22 cellular contexts compared by ENCODE assay signal in the genomic region with DNA sequence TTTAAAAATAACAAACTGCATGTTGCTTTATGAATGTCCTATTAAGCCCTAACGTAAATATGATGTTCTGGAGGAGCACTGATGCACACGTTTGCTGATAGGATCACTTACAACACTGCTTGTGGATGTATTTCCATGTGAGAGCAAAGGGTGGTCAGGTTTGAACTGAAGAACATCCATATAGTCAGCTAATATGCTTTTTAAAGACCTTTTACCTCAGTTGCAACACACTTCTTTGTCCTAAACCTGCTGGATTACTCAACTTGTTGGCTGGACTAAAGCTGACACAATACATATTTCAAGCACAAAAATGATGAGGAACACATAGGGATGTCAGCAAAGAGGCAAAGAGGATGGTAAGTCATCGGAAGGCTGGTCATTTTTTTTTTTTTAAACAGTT.
A peak's percentile ranks its signal among the peaks of the same experiment; 100 is the strongest.
DNase-seq lines count a peak whose midpoint lies in the region; ATAC-seq and TF ChIP-seq lines count a peak whose summit lies in the region.
"Had no signal": no experiment of that assay in that cellular context is flagged by ENCODE, and none has a peak within 500 bp of the region (broad histone marks: within the 10 kb centered on the region; RNA-seq: fewer than 3 reads in every experiment).

No MANE protein-coding gene starts in this region.

- POLR2A ChIA-PET in IMR-90 (lab: Charles Lee; ENCODE audit: unreplicated experiment) = no interaction called here

- dilution Hi-C loops in IMR-90 (cut with HindIII; ENCODE audit: low sequenced_read_pairs, unreplicated experiment) = no loop called here

- H3K9me3 Mint-ChIP-seq in endothelial cell (ENCODE audit: unreplicated experiment) = no peaks in the 10 kb centered on the region
- no peaks in the 10 kb centered on the region for H3K9me3 Mint-ChIP-seq in stimulated activated naive B cell treated with anti-CD40 and anti-IgM and Interleukin-4, amounts not matched to agents 10 μg/mL and 1 μg/mL and 100 μg/mL, for 72 hours
- H3K9me3 Mint-ChIP-seq: memory B cell; stimulated activated naive CD8-positive, alpha-beta T cell treated with anti-CD3 and anti-CD28 coated beads, Interleukin-15, Interleukin-2, amounts not matched to agents 100 ng/mL and 50 ng/mL, for 24 hours had no signal

- no peak overlapping the region for H2BK120ac ChIP-seq in IMR-90 (ENCODE audit: low read depth, low read length)

- H3K27ac Mint-ChIP-seq in endothelial cell (ENCODE audit: unreplicated experiment) = no peak overlapping the region
- H3K27ac Mint-ChIP-seq in stimulated activated naive B cell treated with anti-CD40 and anti-IgM and Interleukin-4, amounts not matched to agents 10 μg/mL and 1 μg/mL and 100 μg/mL, for 72 hours = no peak overlapping the region
- H3K27ac Mint-ChIP-seq: memory B cell; stimulated activated naive CD8-positive, alpha-beta T cell treated with anti-CD3 and anti-CD28 coated beads, Interleukin-15, Interleukin-2, amounts not matched to agents 100 ng/mL and 50 ng/mL, for 24 hours had no signal

- no peak overlapping the region for H3K56ac ChIP-seq in IMR-90 (ENCODE audit: extremely low read depth, insufficient read depth, low read length)

- H3K27me3 ChIP-seq in IMR-90 (ENCODE audit: control insufficient read depth, insufficient read depth, low read length) (no peaks in the 10 kb centered on the region), liver (ENCODE audit: control insufficient read depth in 4 of 4, insufficient read depth in 4 of 4, low read length in 3 of 4) (no peaks in the 10 kb centered on the region)
- H3K27me3 ChIP-seq: brain microvascular endothelial cell, neutrophil, thyroid gland had no signal

- TF ChIP-seq RAD21 in IMR-90 (IDR thresholded peaks at IDR 0.05; ENCODE audit: low read length) = no peak
- TF ChIP-seq RAD21 in liver (IDR thresholded peaks at IDR 0.05) = peak in 1 of 2 donors; percentile 30

- TF ChIP-seq CTCF in IMR-90 (conservative IDR thresholded peaks at IDR 0.05; ENCODE audit: low read depth, low read length) = no peak
- TF ChIP-seq CTCF in liver (IDR thresholded peaks at IDR 0.05; ENCODE audit: low read depth, low read length, missing input control) = no peak
- TF ChIP-seq CTCF in endothelial cell (IDR thresholded peaks at IDR 0.05; ENCODE audit: unreplicated experiment) = no peak

- peaks cover 0 to 19% of the 10 kb centered on the region in 2 experiments; a peak in 3 of 4 replicates for H3K79me1 ChIP-seq in IMR-90 (ENCODE audit: low read depth in 1 of 2, low read length in 2 of 2)

- DNase-seq in GM03348 (ENCODE audit: low spot score) (peak; percentile 16), IMR-90 (peak; percentile 75), fibroblast of gingiva (ENCODE audit: low read depth) (peak; percentile 60), endothelial cell (ENCODE audit: low spot score) (no peak), D341Med (ENCODE audit: low spot score) (no peak)
- no peak for DNase-seq in stimulated activated naive B cell treated with anti-CD40 and anti-IgM and Interleukin-4, amounts not matched to agents 10 μg/mL and 1 μg/mL and 100 μg/mL, for 72 hours
- DNase-seq: brain microvascular endothelial cell; dermis blood vessel endothelial cell; DMS79 treated with DMSO at 0.1 percent for 48 hours; NCI-H146; NCI-H2171 treated with DMSO at 0.1 percent for 48 hours; NCI-H524 treated with DMSO at 0.1 percent for 48 hours; stimulated activated CD4-positive, alpha-beta T cell treated with anti-CD3 and anti-CD28 coated beads, Interleukin-12 subunit alpha, Interleukin-12 subunit beta, amount 100 ng/mL, for 4 hours; stimulated activated CD4-positive, alpha-beta T cell treated with anti-CD3 and anti-CD28 coated beads, Interleukin-4, amount 100 ng/mL, for 4 hours; T-helper 9 cell; thyroid gland had no signal

- H2AK9ac ChIP-seq in IMR-90 (replicated peaks; ENCODE audit: low read depth, low read length, poor library complexity) = no peak overlapping the region

- H3K4me3 ChIP-seq in IMR-90 (ENCODE audit: insufficient read depth, low read depth, low read length) (no peak overlapping the region), liver (ENCODE audit: low read depth in 1 of 3, low read length in 3 of 3) (no peak overlapping the region)
- H3K4me3 ChIP-seq: thyroid gland had no signal

- H3K36me3 ChIP-seq in IMR-90 (ENCODE audit: control insufficient read depth, insufficient read depth, low read length) (no peaks in the 10 kb centered on the region), liver (ENCODE audit: control insufficient read depth in 4 of 4, insufficient read depth in 3 of 4, low read depth in 1 of 4, low read length in 3 of 4) (no peaks in the 10 kb centered on the region)
- H3K36me3 ChIP-seq: brain microvascular endothelial cell, neutrophil, thyroid gland had no signal

- no peak overlapping the region for H3K18ac ChIP-seq in IMR-90 (ENCODE audit: low read depth, low read length)

- no peak overlapping the region for H4K8ac ChIP-seq in IMR-90 (ENCODE audit: low read depth in 2 of 2, low read length in 2 of 2)

- H4K5ac ChIP-seq in IMR-90 (ENCODE audit: low read depth, low read length) = no peak overlapping the region

- no CpG with 5 or more reads among the region's 3 CpGs for WGBS in IMR-90 (ENCODE audit: extremely low coverage in 2 of 2, insufficient read length in 1 of 2), 2 experiments
- WGBS in liver = 53% methylated on average over 3 of the region's 3 CpGs

- CTCF ChIA-PET in IMR-90 (lab: Yijun Ruan, JAX) = interaction anchor here (0.7 kb wide), 1 partner anchor 40 kb away, joined by 4 read pairs; no protein-coding TSS in a partner anchor

- TF ChIP-seq POLR2A in IMR-90 (IDR thresholded peaks at IDR 0.05; ENCODE audit: low read depth, low read length) = no peak

- H3K27ac ChIP-seq in IMR-90 (ENCODE audit: insufficient read depth, low read length) (peak overlapping the region; percentile 65; the same call in 1 of the 2 replicates), liver (ENCODE audit: low read depth in 1 of 2, low read length in 2 of 2) (no peak overlapping the region)
- H3K27ac ChIP-seq: brain microvascular endothelial cell, neutrophil, thyroid gland had no signal

- no peak overlapping the region for H3K14ac ChIP-seq in IMR-90 (replicated peaks; ENCODE audit: low read depth, low read length)

- H3K4me3 Mint-ChIP-seq in endothelial cell (ENCODE audit: unreplicated experiment) = no peak overlapping the region
- no peak overlapping the region for H3K4me3 Mint-ChIP-seq in stimulated activated naive B cell treated with anti-CD40 and anti-IgM and Interleukin-4, amounts not matched to agents 10 μg/mL and 1 μg/mL and 100 μg/mL, for 72 hours
- H3K4me3 Mint-ChIP-seq: memory B cell; stimulated activated naive CD8-positive, alpha-beta T cell treated with anti-CD3 and anti-CD28 coated beads, Interleukin-15, Interleukin-2, amounts not matched to agents 100 ng/mL and 50 ng/mL, for 24 hours had no signal

- H2AFZ ChIP-seq in IMR-90 (replicated peaks; ENCODE audit: low read length, poor library complexity) = no peak overlapping the region

- peak overlapping the region; percentile 5 for H2BK5ac ChIP-seq in IMR-90 (ENCODE audit: low read depth, low read length, poor library complexity, severe bottlenecking)

- no peak overlapping the region for H2AK5ac ChIP-seq in IMR-90 (ENCODE audit: low read depth, low read length)

- BruUV-seq in IMR-90 (replicated peaks; lab: Mats Ljungman, UMichigan) = no TSS peak

- H3K4me2 ChIP-seq in IMR-90 (ENCODE audit: low read depth, low read length) = peak overlapping the region; percentile 15; the same call in 1 of the 2 replicates

- no peaks in the 10 kb centered on the region for H3K27me3 Mint-ChIP-seq in endothelial cell (ENCODE audit: unreplicated experiment)
- no peaks in the 10 kb centered on the region for H3K27me3 Mint-ChIP-seq in stimulated activated naive B cell treated with anti-CD40 and anti-IgM and Interleukin-4, amounts not matched to agents 10 μg/mL and 1 μg/mL and 100 μg/mL, for 72 hours
- H3K27me3 Mint-ChIP-seq: memory B cell; stimulated activated naive CD8-positive, alpha-beta T cell treated with anti-CD3 and anti-CD28 coated beads, Interleukin-15, Interleukin-2, amounts not matched to agents 100 ng/mL and 50 ng/mL, for 24 hours had no signal

- H2BK20ac ChIP-seq in IMR-90 (ENCODE audit: low read depth, low read length) = no peak overlapping the region

- intact Hi-C loops in IMR-90 (cut with micrococcal nuclease) = no loop called here

- ATAC-seq in IMR-90 (ENCODE audit: low read depth) (peak; percentile 77), GM21529 (IDR thresholded peaks at IDR 0.05; ENCODE audit: unreplicated experiment) (no peak)
- ATAC-seq in stimulated activated naive B cell treated with anti-CD40 and anti-IgM and Interleukin-4, amounts not matched to agents 10 μg/mL and 1 μg/mL and 100 μg/mL, for 72 hours (replicated peaks) = no peak
- ATAC-seq: SK-N-SH treated with all-trans-retinoic acid at 6 μM for 48 hours had no signal

- H3K9me3 ChIP-seq in IMR-90 (ENCODE audit: control insufficient read depth, insufficient read depth, low read length) (no peaks in the 10 kb centered on the region), liver (ENCODE audit: control insufficient read depth in 4 of 4, low read length in 3 of 4) (no peaks in the 10 kb centered on the region)
- H3K9me3 ChIP-seq: neutrophil, thyroid gland had no signal

- in situ Hi-C loops in IMR-90 (cut with MboI; ENCODE audit: low sequenced_read_pairs) = no loop called here

- no peak overlapping the region for H3K4ac ChIP-seq in IMR-90 (ENCODE audit: low read depth, low read length)

- H3K36me3 Mint-ChIP-seq in endothelial cell (ENCODE audit: low read depth, unreplicated experiment) = no peaks in the 10 kb centered on the region
- H3K36me3 Mint-ChIP-seq in stimulated activated naive B cell treated with anti-CD40 and anti-IgM and Interleukin-4, amounts not matched to agents 10 μg/mL and 1 μg/mL and 100 μg/mL, for 72 hours = no peaks in the 10 kb centered on the region

- no peak overlapping the region for H4K91ac ChIP-seq in IMR-90 (ENCODE audit: insufficient read depth, low read depth, low read length)

- no peak overlapping the region for H3K23ac ChIP-seq in IMR-90 (ENCODE audit: low read depth, low read length)

- H3K9me1 ChIP-seq in IMR-90 (ENCODE audit: insufficient read depth, low read length) = peaks cover 7% of the 10 kb centered on the region; the same call in 1 of the 2 replicates

- no peaks in the 10 kb centered on the region; the same call in 1 of the 2 replicates for H4K20me1 ChIP-seq in IMR-90 (ENCODE audit: insufficient read depth, low read length)

- no peak overlapping the region for H2BK15ac ChIP-seq in IMR-90 (ENCODE audit: low read depth, low read length)

- H3K4me1 ChIP-seq in IMR-90 (ENCODE audit: control insufficient read depth, insufficient read depth, low read length) (peaks cover 3% of the 10 kb centered on the region), liver (ENCODE audit: control insufficient read depth in 4 of 4, insufficient read depth in 4 of 4, low read length in 3 of 4) (peaks cover 4 to 11% (median 6%) of the 10 kb centered on the region in 4 donors)
- H3K4me1 ChIP-seq: thyroid gland had no signal

- H3K9ac ChIP-seq in IMR-90 (ENCODE audit: low read depth, low read length) (no peak overlapping the region), liver (ENCODE audit: low read depth in 1 of 2, low read length in 2 of 2) (no peak overlapping the region)

- no peaks in the 10 kb centered on the region for H3K4me1 Mint-ChIP-seq in endothelial cell (ENCODE audit: unreplicated experiment)
- peaks cover 6 to 10% of the 10 kb centered on the region in 2 donors for H3K4me1 Mint-ChIP-seq in stimulated activated naive B cell treated with anti-CD40 and anti-IgM and Interleukin-4, amounts not matched to agents 10 μg/mL and 1 μg/mL and 100 μg/mL, for 72 hours

TF ChIP-seq in liver, 16 proteins besides CTCF, POLR2A, EP300 and RAD21 (continues in another document):
- TF ChIP-seq HNF4G (IDR thresholded peaks at IDR 0.05) = peak; percentile 23

Comparison
In these comparisons a context has a peak if more than half of its experiments do, and no peak if none do; other contexts are left out.
1. DNase-seq: peak in GM03348 (single experiment), IMR-90 (single experiment) and fibroblast of gingiva (single experiment); none in endothelial cell (single experiment), D341Med (single experiment) and stimulated activated naive B cell treated with anti-CD40 and anti-IgM and Interleukin-4, amounts not matched to agents 10 μg/mL and 1 μg/mL and 100 μg/mL, for 72 hours (single experiment).